Comparison of ENCODE assay signal across 1 cellular context in the genomic region with DNA sequence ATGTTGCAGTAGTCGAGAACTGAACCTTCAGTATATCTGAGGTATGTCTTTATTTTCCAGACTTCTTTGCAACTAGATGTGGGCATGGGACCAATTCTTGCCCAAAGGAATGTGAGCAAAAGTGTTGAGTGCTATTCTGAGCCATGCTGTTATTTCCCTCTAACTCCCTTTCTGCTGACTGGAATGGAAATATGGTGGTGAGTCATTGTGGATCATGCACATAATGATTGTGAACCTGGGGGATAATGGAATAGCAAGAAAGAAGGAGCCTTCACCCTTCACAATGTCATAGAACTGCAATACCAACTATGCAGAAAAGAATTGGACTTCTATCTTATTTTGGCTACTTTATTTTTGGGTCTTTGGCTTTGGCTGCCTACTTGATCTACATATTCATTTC.
TF ChIP-seq lines count a peak whose summit lies in the region.

No MANE protein-coding gene starts in this region.

TF ChIP-seq in SK-N-SH, 30 proteins besides CTCF, POLR2A, EP300 and RAD21 (continued from another document):
- TF ChIP-seq, protein P1, sequence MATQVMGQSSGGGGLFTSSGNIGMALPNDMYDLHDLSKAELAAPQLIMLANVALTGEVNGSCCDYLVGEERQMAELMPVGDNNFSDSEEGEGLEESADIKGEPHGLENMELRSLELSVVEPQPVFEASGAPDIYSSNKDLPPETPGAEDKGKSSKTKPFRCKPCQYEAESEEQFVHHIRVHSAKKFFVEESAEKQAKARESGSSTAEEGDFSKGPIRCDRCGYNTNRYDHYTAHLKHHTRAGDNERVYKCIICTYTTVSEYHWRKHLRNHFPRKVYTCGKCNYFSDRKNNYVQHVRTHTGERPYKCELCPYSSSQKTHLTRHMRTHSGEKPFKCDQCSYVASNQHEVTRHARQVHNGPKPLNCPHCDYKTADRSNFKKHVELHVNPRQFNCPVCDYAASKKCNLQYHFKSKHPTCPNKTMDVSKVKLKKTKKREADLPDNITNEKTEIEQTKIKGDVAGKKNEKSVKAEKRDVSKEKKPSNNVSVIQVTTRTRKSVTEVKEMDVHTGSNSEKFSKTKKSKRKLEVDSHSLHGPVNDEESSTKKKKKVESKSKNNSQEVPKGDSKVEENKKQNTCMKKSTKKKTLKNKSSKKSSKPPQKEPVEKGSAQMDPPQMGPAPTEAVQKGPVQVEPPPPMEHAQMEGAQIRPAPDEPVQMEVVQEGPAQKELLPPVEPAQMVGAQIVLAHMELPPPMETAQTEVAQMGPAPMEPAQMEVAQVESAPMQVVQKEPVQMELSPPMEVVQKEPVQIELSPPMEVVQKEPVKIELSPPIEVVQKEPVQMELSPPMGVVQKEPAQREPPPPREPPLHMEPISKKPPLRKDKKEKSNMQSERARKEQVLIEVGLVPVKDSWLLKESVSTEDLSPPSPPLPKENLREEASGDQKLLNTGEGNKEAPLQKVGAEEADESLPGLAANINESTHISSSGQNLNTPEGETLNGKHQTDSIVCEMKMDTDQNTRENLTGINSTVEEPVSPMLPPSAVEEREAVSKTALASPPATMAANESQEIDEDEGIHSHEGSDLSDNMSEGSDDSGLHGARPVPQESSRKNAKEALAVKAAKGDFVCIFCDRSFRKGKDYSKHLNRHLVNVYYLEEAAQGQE (IDR thresholded peaks at IDR 0.05; ENCODE audit: low read depth, low read length): peak; percentile 39; the same call in 1 of the 2 replicates
- TF ChIP-seq, protein P2, sequence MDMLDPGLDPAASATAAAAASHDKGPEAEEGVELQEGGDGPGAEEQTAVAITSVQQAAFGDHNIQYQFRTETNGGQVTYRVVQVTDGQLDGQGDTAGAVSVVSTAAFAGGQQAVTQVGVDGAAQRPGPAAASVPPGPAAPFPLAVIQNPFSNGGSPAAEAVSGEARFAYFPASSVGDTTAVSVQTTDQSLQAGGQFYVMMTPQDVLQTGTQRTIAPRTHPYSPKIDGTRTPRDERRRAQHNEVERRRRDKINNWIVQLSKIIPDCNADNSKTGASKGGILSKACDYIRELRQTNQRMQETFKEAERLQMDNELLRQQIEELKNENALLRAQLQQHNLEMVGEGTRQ (IDR thresholded peaks at IDR 0.05; ENCODE audit: borderline replicate concordance, low read depth, low read length): no peak
- TF ChIP-seq, protein P3, sequence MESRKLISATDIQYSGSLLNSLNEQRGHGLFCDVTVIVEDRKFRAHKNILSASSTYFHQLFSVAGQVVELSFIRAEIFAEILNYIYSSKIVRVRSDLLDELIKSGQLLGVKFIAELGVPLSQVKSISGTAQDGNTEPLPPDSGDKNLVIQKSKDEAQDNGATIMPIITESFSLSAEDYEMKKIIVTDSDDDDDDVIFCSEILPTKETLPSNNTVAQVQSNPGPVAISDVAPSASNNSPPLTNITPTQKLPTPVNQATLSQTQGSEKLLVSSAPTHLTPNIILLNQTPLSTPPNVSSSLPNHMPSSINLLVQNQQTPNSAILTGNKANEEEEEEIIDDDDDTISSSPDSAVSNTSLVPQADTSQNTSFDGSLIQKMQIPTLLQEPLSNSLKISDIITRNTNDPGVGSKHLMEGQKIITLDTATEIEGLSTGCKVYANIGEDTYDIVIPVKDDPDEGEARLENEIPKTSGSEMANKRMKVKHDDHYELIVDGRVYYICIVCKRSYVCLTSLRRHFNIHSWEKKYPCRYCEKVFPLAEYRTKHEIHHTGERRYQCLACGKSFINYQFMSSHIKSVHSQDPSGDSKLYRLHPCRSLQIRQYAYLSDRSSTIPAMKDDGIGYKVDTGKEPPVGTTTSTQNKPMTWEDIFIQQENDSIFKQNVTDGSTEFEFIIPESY (IDR thresholded peaks at IDR 0.05; ENCODE audit: borderline replicate concordance, low read depth): 0 out of 2 replicates have a peak, but pooled peaks have one; percentile 38
TF ChIP-seq in SK-N-SH: peak in this region for 17.
